27 cellular contexts compared by ENCODE assay signal in the genomic region with DNA sequence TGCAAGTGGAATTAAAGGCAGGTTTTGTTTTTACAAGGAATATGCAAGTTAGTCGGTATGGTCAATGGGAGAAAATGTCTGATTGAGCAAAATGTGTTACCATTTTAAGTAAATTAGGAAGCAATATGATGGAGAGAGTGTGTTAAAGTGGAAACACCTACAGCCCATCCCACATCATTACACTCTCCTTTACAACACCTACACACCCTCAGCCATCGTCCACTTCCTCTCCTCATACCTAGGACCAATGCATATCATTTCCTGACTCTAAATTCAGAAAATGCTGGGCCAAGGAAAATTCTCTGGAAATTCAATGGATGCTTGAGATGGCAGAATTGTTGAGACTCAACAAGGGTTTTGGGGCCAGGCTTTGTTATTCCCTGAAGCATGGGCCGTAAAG. TPM values are rescaled to one million over a fixed set of nuclear protein-coding genes. Genes with fewer than 3 reads are reported as not detected.
"Had no signal": no experiment of that assay in that cellular context is flagged by ENCODE, and none has a peak within 500 bp of the region (broad histone marks: within the 10 kb centered on the region; RNA-seq: fewer than 3 reads in every experiment).

No MANE protein-coding gene starts in this region.

- DNase-seq: activated B cell treated with CpG ODN at 0.5 μM for 24 hours; activated CD4-positive, alpha-beta T cell treated with anti-CD3 and anti-CD28 coated beads, Interleukin-2, amount 50 U/mL, for 1 hour; activated CD8-positive, alpha-beta memory T cell treated with anti-CD3 and anti-CD28 coated beads for 24 hours; activated effector memory CD4-positive, alpha-beta T cell treated with Interleukin-2 at 50 U/mL for 16 hours; activated gamma-delta T cell treated with Interleukin-2 at 50 U/mL for 16 hours; activated naive CD4-positive, alpha-beta T cell treated with anti-CD3 and anti-CD28 coated beads, Interleukin-2, amount 50 U/mL, for 16 hours; activated naive CD4-positive, alpha-beta T cell treated with Interleukin-2 at 50 U/mL for 16 hours; activated T-cell treated with anti-CD3 and anti-CD28 coated beads, Interleukin-2, amount 50 U/mL, for 4 hours; cortex of kidney; effector CD4-positive, alpha-beta T cell; effector memory CD8-positive, alpha-beta T cell; esophagus squamous epithelium; T-helper 17 cell had no signal

- FAIRE-seq: colon had no signal

- H3K27ac Mint-ChIP-seq: activated B cell treated with CpG ODN at 0.5 μM for 24 hours; activated CD8-positive, alpha-beta T cell treated with anti-CD3 and anti-CD28 coated beads for 36 hours; activated naive CD8-positive, alpha-beta T cell; activated T-helper 17 cell treated with anti-CD3 and anti-CD28 coated beads, Interleukin-2, amount 50 U/mL, for 72 hours; effector memory CD8-positive, alpha-beta T cell; T-helper 17 cell; T-helper 2 cell treated with Interferon-gamma antibody and Interleukin-4, amounts not matched to agents 5 μg/mL and 100 μg/mL, for 36 hours had no signal

- H3K27ac ChIP-seq: body of pancreas, epithelial cell of prostate, esophagus squamous epithelium, gastroesophageal sphincter, heart right ventricle, WERI-Rb-1 had no signal

- H3K27me3 ChIP-seq: body of pancreas, gastroesophageal sphincter had no signal

- H3K36me3 ChIP-seq: esophagus squamous epithelium, gastroesophageal sphincter, heart right ventricle, WERI-Rb-1 had no signal

- H3K4me3 Mint-ChIP-seq: activated B cell treated with CpG ODN at 0.5 μM for 24 hours; activated CD8-positive, alpha-beta T cell treated with anti-CD3 and anti-CD28 coated beads for 36 hours; activated naive CD8-positive, alpha-beta T cell; activated T-cell treated with anti-CD3 and anti-CD28 coated beads, Interleukin-2, amount 50 U/mL, for 4 hours; activated T-helper 17 cell treated with anti-CD3 and anti-CD28 coated beads, Interleukin-2, amount 50 U/mL, for 72 hours; effector memory CD8-positive, alpha-beta T cell; T-helper 17 cell; T-helper 2 cell treated with Interferon-gamma antibody and Interleukin-4, amounts not matched to agents 5 μg/mL and 100 μg/mL, for 36 hours had no signal

- H3K9me3 ChIP-seq: body of pancreas, gastroesophageal sphincter had no signal

- ATAC-seq: activated CD4-positive, CD25-positive, alpha-beta regulatory T cell treated with anti-CD3 and anti-CD28 coated beads, Interleukin-2, amount 50 U/mL, for 24 hours; activated T-cell treated with anti-CD3 and anti-CD28 coated beads, Interleukin-2, amount 50 U/mL, for 4 hours; activated T-helper 17 cell treated with anti-CD3 and anti-CD28 coated beads, Interleukin-2, amount 50 U/mL, for 72 hours; effector memory CD8-positive, alpha-beta T cell; gastroesophageal sphincter; T-helper 17 cell had no signal

- H3K4me1 Mint-ChIP-seq: activated B cell treated with CpG ODN at 0.5 μM for 24 hours; activated T-helper 17 cell treated with anti-CD3 and anti-CD28 coated beads, Interleukin-2, amount 50 U/mL, for 72 hours; T-helper 17 cell had no signal

- H3K9me3 Mint-ChIP-seq: activated T-cell treated with anti-CD3 and anti-CD28 coated beads, Interleukin-2, amount 50 U/mL, for 4 hours; activated T-helper 17 cell treated with anti-CD3 and anti-CD28 coated beads, Interleukin-2, amount 50 U/mL, for 72 hours; effector memory CD8-positive, alpha-beta T cell; T-helper 2 cell treated with Interferon-gamma antibody and Interleukin-4, amounts not matched to agents 5 μg/mL and 100 μg/mL, for 36 hours had no signal

- H3K4me3 ChIP-seq: body of pancreas, esophagus squamous epithelium, gastroesophageal sphincter, heart right ventricle had no signal

- H3K4me1 ChIP-seq: esophagus squamous epithelium, gastroesophageal sphincter, heart right ventricle had no signal

RNA-seq across cellular contexts. Expression of a gene that starts 16.4 kb away (rescaled TPM):
- total RNA-seq: activated B cell treated with CpG ODN at 0.5 μM for 24 hours; activated CD8-positive, alpha-beta T cell treated with anti-CD3 and anti-CD28 coated beads for 36 hours; activated T-cell treated with anti-CD3 and anti-CD28 coated beads, Interleukin-2, amount 50 U/mL, for 4 hours; activated T-helper 17 cell treated with anti-CD3 and anti-CD28 coated beads, Interleukin-2, amount 50 U/mL, for 72 hours; body of pancreas; dermis blood vessel endothelial cell; fibroblast of lung; gastroesophageal sphincter; T-helper 17 cell had no signal
- polyA plus RNA-seq: adipose tissue had no signal
